ENCODE assay signal across 19 cellular contexts in the genomic region with DNA sequence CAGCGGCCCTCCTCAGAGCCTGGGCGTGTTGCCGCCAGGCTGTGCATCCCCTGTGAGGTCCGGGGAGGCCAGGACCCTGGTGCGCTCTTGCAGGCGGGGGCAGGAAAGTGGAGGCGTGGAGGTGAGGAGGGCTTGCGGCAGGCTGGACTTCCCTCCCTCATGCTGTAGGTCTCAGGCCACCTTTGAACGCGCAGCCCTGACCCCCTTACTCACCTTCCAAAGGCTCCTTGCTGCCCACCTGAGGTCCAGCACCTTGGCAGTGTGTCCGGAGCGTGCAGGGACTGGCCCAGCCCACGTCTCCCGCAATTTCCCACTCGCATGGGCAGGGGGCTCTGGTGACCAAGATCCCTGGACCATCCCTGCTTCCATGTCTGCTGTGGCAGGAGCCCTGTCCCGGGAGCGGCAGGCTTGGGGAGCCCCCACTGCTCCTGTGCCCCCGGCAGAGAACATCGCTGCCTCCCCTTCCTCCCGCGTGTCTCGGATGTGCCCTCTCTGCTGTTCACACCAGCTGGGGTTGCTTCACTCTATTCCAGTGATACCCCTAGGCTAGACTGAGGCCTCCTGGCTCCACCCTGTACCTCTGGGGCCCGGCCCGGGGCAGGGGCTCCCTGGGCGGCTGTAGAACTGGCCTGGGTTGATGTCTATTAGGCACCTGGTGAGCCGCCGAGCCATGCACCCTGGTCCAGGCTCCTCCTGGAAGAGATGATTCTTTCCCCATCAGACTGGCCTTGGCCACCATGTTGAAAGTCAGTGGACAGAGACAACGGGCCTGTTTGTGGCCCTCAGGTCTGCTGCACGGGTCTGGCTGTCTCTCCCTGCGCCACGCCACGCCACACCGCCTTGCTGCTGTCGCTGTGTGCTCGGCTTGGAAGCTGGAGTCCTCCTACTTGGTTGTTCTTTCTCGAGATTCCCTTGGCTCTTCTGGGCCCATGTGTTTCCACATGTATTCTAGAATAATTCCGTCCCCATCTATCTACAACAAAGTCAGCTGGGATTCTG.
DNase-seq lines count a peak whose midpoint lies in the region; ATAC-seq and TF ChIP-seq lines count a peak whose summit lies in the region.
"Had no signal": no experiment of that assay in that cellular context is flagged by ENCODE, and none has a peak within 500 bp of the region (broad histone marks: within the 10 kb centered on the region; RNA-seq: fewer than 3 reads in every experiment).

No MANE protein-coding gene starts in this region.

- no peak overlapping the region for H4K91ac ChIP-seq in mesenchymal stem cell (ENCODE audit: low read length)

- no peak overlapping the region for H3K23ac ChIP-seq in mesenchymal stem cell (ENCODE audit: low read length in 2 of 2)

- no peak overlapping the region for H3K27ac Mint-ChIP-seq in natural killer cell treated with Interleukin-12 subunit alpha and Interleukin-12 subunit beta and Interleukin-15 and Interleukin-18, amount 100 ng/mL, for 72 hours
- H3K27ac Mint-ChIP-seq in natural killer cell, result no peak overlapping the region
- no peak overlapping the region for H3K27ac Mint-ChIP-seq in glutamatergic neuron (ENCODE audit: unreplicated experiment)
- H3K27ac Mint-ChIP-seq: B cell; CD4-positive, CD25-positive, alpha-beta regulatory T cell had no signal

- H3K4me1 Mint-ChIP-seq in natural killer cell treated with Interleukin-12 subunit alpha and Interleukin-12 subunit beta and Interleukin-15 and Interleukin-18, amount 100 ng/mL, for 72 hours (ENCODE audit: low read depth in 2 of 2), result no peaks in the 10 kb centered on the region
- H3K4me1 Mint-ChIP-seq in natural killer cell (no peaks in the 10 kb centered on the region), glutamatergic neuron (ENCODE audit: low read depth, unreplicated experiment) (peaks cover 5% of the 10 kb centered on the region)
- H3K4me1 Mint-ChIP-seq: CD4-positive, CD25-positive, alpha-beta regulatory T cell had no signal

- no peak overlapping the region for H3K4me3 Mint-ChIP-seq in natural killer cell treated with Interleukin-12 subunit alpha and Interleukin-12 subunit beta and Interleukin-15 and Interleukin-18, amount 100 ng/mL, for 72 hours
- no peak overlapping the region for H3K4me3 Mint-ChIP-seq in natural killer cell
- H3K4me3 Mint-ChIP-seq in glutamatergic neuron (ENCODE audit: unreplicated experiment), result no peak overlapping the region
- H3K4me3 Mint-ChIP-seq: B cell; CD4-positive, CD25-positive, alpha-beta regulatory T cell had no signal

- H3K4me3 ChIP-seq in mesenchymal stem cell (ENCODE audit: insufficient read depth in 1 of 2, low read depth in 1 of 2, low read length in 2 of 2), result no peak overlapping the region
- H3K4me3 ChIP-seq: A549 had no signal

- H3K4me1 ChIP-seq in mesenchymal stem cell (ENCODE audit: control insufficient read depth, insufficient read depth, low read depth, low read length), result peaks cover 3% of the 10 kb centered on the region

- no peak overlapping the region for H2BK5ac ChIP-seq in mesenchymal stem cell (ENCODE audit: low read depth, low read length, poor library complexity, severe bottlenecking)

- peaks cover 0 to 40% of the 10 kb centered on the region in 2 experiments for H3K27me3 ChIP-seq in mesenchymal stem cell (ENCODE audit: control insufficient read depth in 1 of 2, insufficient read depth in 1 of 2, low read length in 2 of 2)

- intact Hi-C loops in natural killer cell (cut with micrococcal nuclease), result no loop called here

- H4K8ac ChIP-seq in mesenchymal stem cell (ENCODE audit: low read length), result peak overlapping the region; percentile 55

- H3K27me3 Mint-ChIP-seq in natural killer cell treated with Interleukin-12 subunit alpha and Interleukin-12 subunit beta and Interleukin-15 and Interleukin-18, amount 100 ng/mL, for 72 hours, result peaks cover 12 to 22% of the 10 kb centered on the region in 2 donors
- peaks cover 6% of the 10 kb centered on the region in 2 donors for H3K27me3 Mint-ChIP-seq in natural killer cell (ENCODE audit: low read depth in 2 of 2)
- peaks cover 6% of the 10 kb centered on the region for H3K27me3 Mint-ChIP-seq in glutamatergic neuron (ENCODE audit: unreplicated experiment)
- H3K27me3 Mint-ChIP-seq: CD4-positive, CD25-positive, alpha-beta regulatory T cell had no signal

- ATAC-seq in natural killer cell treated with Interleukin-12 subunit alpha and Interleukin-12 subunit beta and Interleukin-15 and Interleukin-18, amount 100 ng/mL, for 72 hours, result peak in 1 of 2 donors; percentile 22
- no peak for ATAC-seq in natural killer cell

- no peak overlapping the region for H2AK5ac ChIP-seq in mesenchymal stem cell (ENCODE audit: low read length, severe bottlenecking)

- H2BK120ac ChIP-seq in mesenchymal stem cell (ENCODE audit: low read depth, low read length), result no peak overlapping the region

- TF ChIP-seq CTCF in natural killer cell (IDR thresholded peaks at IDR 0.05) (no peak), glutamatergic neuron (IDR thresholded peaks at IDR 0.05; ENCODE audit: partially characterized antibody, unreplicated experiment) (no peak), GM10266 (IDR thresholded peaks at IDR 0.05; ENCODE audit: control insufficient read depth, insufficient read depth, low read depth, missing control alignments) (no peak)

- H2AFZ ChIP-seq in mesenchymal stem cell (ENCODE audit: low read depth, low read length), result no peak overlapping the region

- H3K9me3 Mint-ChIP-seq in natural killer cell treated with Interleukin-12 subunit alpha and Interleukin-12 subunit beta and Interleukin-15 and Interleukin-18, amount 100 ng/mL, for 72 hours, result no peaks in the 10 kb centered on the region
- no peaks in the 10 kb centered on the region for H3K9me3 Mint-ChIP-seq in natural killer cell
- H3K9me3 Mint-ChIP-seq in glutamatergic neuron (ENCODE audit: unreplicated experiment), result peaks cover 4% of the 10 kb centered on the region

- no peaks in the 10 kb centered on the region for H3K36me3 Mint-ChIP-seq in natural killer cell treated with Interleukin-12 subunit alpha and Interleukin-12 subunit beta and Interleukin-15 and Interleukin-18, amount 100 ng/mL, for 72 hours
- H3K36me3 Mint-ChIP-seq in natural killer cell (no peaks in the 10 kb centered on the region), glutamatergic neuron (ENCODE audit: unreplicated experiment) (peaks cover 25% of the 10 kb centered on the region)
- H3K36me3 Mint-ChIP-seq: CD4-positive, CD25-positive, alpha-beta regulatory T cell had no signal

- no peak overlapping the region for H2BK12ac ChIP-seq in mesenchymal stem cell (ENCODE audit: low read length in 2 of 2)

- no peak overlapping the region for H3K27ac ChIP-seq in mesenchymal stem cell (ENCODE audit: low read length, poor library complexity, severe bottlenecking)
- H3K27ac ChIP-seq: A549 had no signal

- H3K14ac ChIP-seq in mesenchymal stem cell (ENCODE audit: low read length in 2 of 2), result no peak overlapping the region

- no peak overlapping the region for H3K9ac ChIP-seq in mesenchymal stem cell (ENCODE audit: low read length)

- H3K4ac ChIP-seq in mesenchymal stem cell (ENCODE audit: low read depth in 1 of 2, low read length in 2 of 2), result no peak overlapping the region

- no peaks in the 10 kb centered on the region for H3K79me1 ChIP-seq in mesenchymal stem cell (replicated peaks; ENCODE audit: low read length, poor library complexity, severe bottlenecking)

- no peaks in the 10 kb centered on the region for H3K36me3 ChIP-seq in mesenchymal stem cell (ENCODE audit: control insufficient read depth in 1 of 2, insufficient read depth in 2 of 2, low read depth in 1 of 2, low read length in 2 of 2)

- H3K4me2 ChIP-seq in mesenchymal stem cell (ENCODE audit: low read length, poor library complexity, severe bottlenecking), result no peak overlapping the region

- peak; percentile 42 for DNase-seq in natural killer cell treated with Interleukin-12 subunit alpha and Interleukin-12 subunit beta and Interleukin-15 and Interleukin-18, amount 100 ng/mL, for 72 hours (ENCODE audit: low spot score)
- no peak for DNase-seq in natural killer cell
- peak; percentile 13 for DNase-seq in glutamatergic neuron
- DNase-seq in mesenchymal stem cell, result no peak
- DNase-seq in GM10266 (ENCODE audit: extremely low spot score), result no peak
- no peak for DNase-seq in middle frontal gyrus (ENCODE audit: extremely low spot score, low spot score)
- no peak for DNase-seq in activated CD4-positive, alpha-beta T cell treated with anti-CD3 and anti-CD28 coated beads, Interleukin-2, amount 50 U/mL, for 4 hours
- DNase-seq: CD4-positive, CD25-positive, alpha-beta regulatory T cell; DMS79; KG1; NCI-H1092; NCI-H1436 treated with DMSO at 0.1 percent for 48 hours; NCI-H1930; NCI-H345; NCI-H524 treated with DMSO at 0.1 percent for 48 hours; OCI-M1; SHP77 had no signal

- no peak overlapping the region for H3K18ac ChIP-seq in mesenchymal stem cell (ENCODE audit: low read depth in 1 of 2, low read length in 2 of 2)

- H3K9me3 ChIP-seq in mesenchymal stem cell (ENCODE audit: control insufficient read depth, low read length), result peaks cover 11% of the 10 kb centered on the region

- 93% methylated on average over 35 of the region's 37 CpGs for WGBS in mesenchymal stem cell

- no peak overlapping the region for H2BK15ac ChIP-seq in mesenchymal stem cell (ENCODE audit: low read depth, poor library complexity, severe bottlenecking)

Comparison
In these comparisons a context has a peak if more than half of its experiments do, and no peak if none do; other contexts are left out.
1. DNase-seq: peak in natural killer cell treated with Interleukin-12 subunit alpha and Interleukin-12 subunit beta and Interleukin-15 and Interleukin-18, amount 100 ng/mL, for 72 hours (single experiment) and glutamatergic neuron (single experiment); none in natural killer cell (single experiment), mesenchymal stem cell (single experiment), GM10266 (single experiment), middle frontal gyrus (single experiment) and activated CD4-positive, alpha-beta T cell treated with anti-CD3 and anti-CD28 coated beads, Interleukin-2, amount 50 U/mL, for 4 hours (0 of 2).